24 cellular contexts compared by ENCODE assay signal in genomic region chr10:48509061-48509772, GRCh38.
DNase-seq lines count a peak whose midpoint lies in the region; ATAC-seq, FAIRE-seq and TF ChIP-seq lines count a peak whose summit lies in the region.
"Had no signal": no experiment of that assay in that cellular context is flagged by ENCODE, and none has a peak within 500 bp of the region (broad histone marks: within the 10 kb centered on the region; RNA-seq: fewer than 3 reads in every experiment).

No MANE protein-coding gene starts in this region.

- CTCF ChIA-PET in endothelial cell of umbilical vein (lab: Charles Lee), result interaction anchor here (0.8 to 7.4 kb wide), 11 partner anchors 9 to 294 kb away, joined by 3 to 145 read pairs (median 5); no protein-coding TSS in a partner anchor

- H3K79me2 ChIP-seq in endothelial cell of umbilical vein (ENCODE audit: control insufficient read depth, insufficient read depth, low read length), result peaks cover 78% of the 10 kb centered on the region

- intact Hi-C loops in endothelial cell of umbilical vein (cut with micrococcal nuclease), result no loop called here
- intact Hi-C loops in stomach (cut with DNase I; ENCODE audit: low total_unique reads), result no loop called here

- TF ChIP-seq EP300 in stomach (IDR thresholded peaks at IDR 0.05), result no peak

- H3K27ac Mint-ChIP-seq in stimulated activated memory B cell treated with anti-CD40 and anti-IgM and Interleukin-4, amounts not matched to agents 10 μg/mL and 1 μg/mL and 100 μg/mL, for 72 hours, result no peak overlapping the region
- H3K27ac Mint-ChIP-seq: activated B cell treated with CpG ODN at 0.5 μM for 24 hours; activated CD8-positive, alpha-beta T cell treated with anti-CD3 and anti-CD28 coated beads for 36 hours; CD8-positive, alpha-beta T cell had no signal

- no peak for ATAC-seq in left lobe of liver
- no peak for ATAC-seq in stimulated activated memory B cell treated with anti-CD40 and anti-IgM and Interleukin-4, amounts not matched to agents 10 μg/mL and 1 μg/mL and 100 μg/mL, for 72 hours
- ATAC-seq: activated CD8-positive, alpha-beta T cell treated with anti-CD3 and anti-CD28 coated beads for 36 hours; CD8-positive, alpha-beta T cell; SK-N-SH treated with all-trans-retinoic acid at 6 μM for 48 hours had no signal

- H3K36me3 Mint-ChIP-seq in stimulated activated memory B cell treated with anti-CD40 and anti-IgM and Interleukin-4, amounts not matched to agents 10 μg/mL and 1 μg/mL and 100 μg/mL, for 72 hours, result peaks cover 5% of the 10 kb centered on the region
- H3K36me3 Mint-ChIP-seq: CD8-positive, alpha-beta T cell had no signal

- H3K4me3 Mint-ChIP-seq in stimulated activated memory B cell treated with anti-CD40 and anti-IgM and Interleukin-4, amounts not matched to agents 10 μg/mL and 1 μg/mL and 100 μg/mL, for 72 hours, result no peak overlapping the region
- H3K4me3 Mint-ChIP-seq: activated B cell treated with CpG ODN at 0.5 μM for 24 hours; activated CD8-positive, alpha-beta T cell treated with anti-CD3 and anti-CD28 coated beads for 36 hours; CD8-positive, alpha-beta T cell; central memory CD8-positive, alpha-beta T cell had no signal

- BruUV-seq in endothelial cell of umbilical vein (replicated peaks; lab: Mats Ljungman, UMichigan), result no TSS peak

- dilution Hi-C loops in endothelial cell of umbilical vein (cut with MboI; ENCODE audit: extremely low pct_ligation_motif_present, low sequenced_read_pairs), result no loop called here

- peaks cover 20% of the 10 kb centered on the region for H3K4me1 Mint-ChIP-seq in stimulated activated memory B cell treated with anti-CD40 and anti-IgM and Interleukin-4, amounts not matched to agents 10 μg/mL and 1 μg/mL and 100 μg/mL, for 72 hours
- H3K4me1 Mint-ChIP-seq: central memory CD8-positive, alpha-beta T cell had no signal

- FAIRE-seq in endothelial cell of umbilical vein (lab: Jason Lieb, UNC), result no peak
- FAIRE-seq: HTR-8/SVneo, keratinocyte had no signal

- no peaks in the 10 kb centered on the region for H3K9me1 ChIP-seq in endothelial cell of umbilical vein (replicated peaks; ENCODE audit: control insufficient read depth, extremely low read depth, insufficient read depth, low read length)

- H3K36me3 ChIP-seq in endothelial cell of umbilical vein (ENCODE audit: control insufficient read depth in 2 of 2, extremely low read depth in 1 of 2, insufficient read depth in 2 of 2, low read length in 2 of 2), result no peaks in the 10 kb centered on the region
- H3K36me3 ChIP-seq in stomach, result no peaks in the 10 kb centered on the region
- H3K36me3 ChIP-seq: ascending aorta had no signal

- H3K9me3 ChIP-seq in endothelial cell of umbilical vein (replicated peaks; ENCODE audit: control insufficient read depth, insufficient read depth, low read length), result no peaks in the 10 kb centered on the region
- H3K9me3 ChIP-seq in stomach, result peaks cover 0 to 6% (median 4%) of the 10 kb centered on the region in 4 donors

- no peak for TF ChIP-seq POLR2A in endothelial cell of umbilical vein (IDR thresholded peaks at IDR 0.05; ENCODE audit: low read depth, low read length)
- TF ChIP-seq POLR2A in stomach (IDR thresholded peaks at IDR 0.05), result no peak

- no peaks in the 10 kb centered on the region for H4K20me1 ChIP-seq in endothelial cell of umbilical vein (replicated peaks; ENCODE audit: control insufficient read depth, extremely low read depth, insufficient read depth, low read length)

- no peak overlapping the region for H3K4me2 ChIP-seq in endothelial cell of umbilical vein (ENCODE audit: insufficient read depth, low read length)

- H3K4me1 ChIP-seq in endothelial cell of umbilical vein (ENCODE audit: control insufficient read depth, extremely low read depth, insufficient read depth, low read length) (peaks cover 19% of the 10 kb centered on the region), stomach (no peaks in the 10 kb centered on the region)
- H3K4me1 ChIP-seq: ascending aorta, foreskin keratinocyte had no signal

- H3K27ac ChIP-seq in endothelial cell of umbilical vein (ENCODE audit: insufficient read depth, low read depth, low read length), result no peak overlapping the region
- H3K27ac ChIP-seq in stomach, result no peak overlapping the region
- H3K27ac ChIP-seq: ascending aorta, foreskin keratinocyte had no signal

- H3K27me3 ChIP-seq in endothelial cell of umbilical vein (ENCODE audit: control insufficient read depth in 2 of 2, insufficient read depth in 2 of 2, low read length in 2 of 2) (no peaks in the 10 kb centered on the region), stomach (no peaks in the 10 kb centered on the region)
- H3K27me3 ChIP-seq: ascending aorta had no signal

- H3K4me3 ChIP-seq in endothelial cell of umbilical vein (replicated peaks in 1 of 3; ENCODE audit: insufficient read depth in 1 of 3, low read depth in 1 of 3, low read length in 3 of 3) (no peak overlapping the region), stomach (no peak overlapping the region)
- H3K4me3 ChIP-seq: ascending aorta had no signal

- TF ChIP-seq CTCF in endothelial cell of umbilical vein (IDR thresholded peaks at IDR 0.05; ENCODE audit: extremely low read depth in 1 of 2, insufficient read depth in 1 of 2, low read depth in 1 of 2, low read length in 2 of 2) (no peak), stomach (IDR thresholded peaks at IDR 0.05) (no peak)

- H3K9me3 Mint-ChIP-seq in stimulated activated memory B cell treated with anti-CD40 and anti-IgM and Interleukin-4, amounts not matched to agents 10 μg/mL and 1 μg/mL and 100 μg/mL, for 72 hours, result peaks cover 4% of the 10 kb centered on the region
- H3K9me3 Mint-ChIP-seq: central memory CD8-positive, alpha-beta T cell had no signal

- POLR2A ChIA-PET in endothelial cell of umbilical vein (lab: Charles Lee), result interaction anchor here (0.7 to 1.3 kb wide), 3 partner anchors 12 to 147 kb away, joined by 3 to 4 read pairs (median 3); no protein-coding TSS in a partner anchor

- 72 to 86% (median 78%) methylated on average over 12 to 14 of the region's 14 CpGs for WGBS in stomach, 5 donors

- DNase-seq in RPMI7951 (ENCODE audit: low read depth) (peak; percentile 40), endothelial cell of umbilical vein (ENCODE audit: low read depth, low spot score) (no peak), left lobe of liver (ENCODE audit: low spot score) (peak; percentile 30), stomach (peak; percentile 11), 8988T (no peak), cortex of kidney (lab: John Stamatoyannopoulos, UW) (no peak)
- DNase-seq: activated B cell treated with CpG ODN at 0.5 μM for 24 hours; activated naive CD4-positive, alpha-beta T cell treated with anti-CD3 and anti-CD28 coated beads, Interleukin-2, amount 50 U/mL, for 16 hours; activated T-cell treated with anti-CD3 and anti-CD28 coated beads, Interleukin-2, amount 50 U/mL, for 48 hours; effector CD8-positive, alpha-beta T cell; foreskin keratinocyte; GF-D8; NCI-H1694; NCI-H2171; NCI-H524 treated with DMSO at 0.1 percent for 48 hours; retina had no signal

- H3K9ac ChIP-seq in endothelial cell of umbilical vein (replicated peaks; ENCODE audit: extremely low read depth, insufficient read depth, low read length), result no peak overlapping the region

- no peak overlapping the region for H2AFZ ChIP-seq in endothelial cell of umbilical vein (ENCODE audit: low read depth, low read length)

- peaks cover 5% of the 10 kb centered on the region for H3K27me3 Mint-ChIP-seq in stimulated activated memory B cell treated with anti-CD40 and anti-IgM and Interleukin-4, amounts not matched to agents 10 μg/mL and 1 μg/mL and 100 μg/mL, for 72 hours
- H3K27me3 Mint-ChIP-seq: activated B cell treated with CpG ODN at 0.5 μM for 24 hours had no signal

TF ChIP-seq in endothelial cell of umbilical vein, 7 proteins besides CTCF, POLR2A, EP300 and RAD21:
- TF ChIP-seq POLR2AphosphoS5 (IDR thresholded peaks at IDR 0.05; ENCODE audit: insufficient read depth, low read depth, low read length) (peak; percentile 24), JUN (IDR thresholded peaks at IDR 0.05; ENCODE audit: borderline replicate concordance, insufficient read depth, insufficient read length, low read depth) (no peak)

Comparison
In these comparisons a context has a peak if more than half of its experiments do, and no peak if none do; other contexts are left out.
1. DNase-seq: peak in RPMI7951 (single experiment), left lobe of liver (single experiment) and stomach (single experiment); none in endothelial cell of umbilical vein (single experiment), 8988T (single experiment) and cortex of kidney (single experiment).